3 cellular contexts compared by ENCODE assay signal in the genomic region with DNA sequence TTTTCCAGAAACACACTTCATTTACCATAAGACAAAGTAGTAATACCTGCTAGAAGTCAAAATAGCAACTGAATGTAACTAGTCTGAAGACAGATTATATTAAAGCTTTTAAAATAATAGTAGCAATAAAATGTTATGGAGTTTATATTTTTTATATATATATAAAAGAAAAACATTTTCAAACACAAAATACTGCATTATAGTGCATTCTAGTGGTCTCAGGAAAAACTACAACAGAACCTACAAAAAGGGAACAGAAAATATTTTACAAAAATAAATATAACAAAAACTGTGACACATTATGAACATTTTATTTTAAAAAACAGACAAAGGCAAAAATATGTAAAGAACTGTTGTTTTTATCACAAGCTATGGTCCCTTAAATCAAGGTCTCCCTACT.
TF ChIP-seq lines count a peak whose summit lies in the region.

No MANE protein-coding gene starts in this region.

TF ChIP-seq in HCT116, 20 proteins besides CTCF, POLR2A, EP300 and RAD21:
- TF ChIP-seq EGR1 (IDR thresholded peaks at IDR 0.05; ENCODE audit: low read depth): no peak
- no peak for TF ChIP-seq FOSL1 (IDR thresholded peaks at IDR 0.05; ENCODE audit: low read depth)
- TF ChIP-seq REST (IDR thresholded peaks at IDR 0.05; ENCODE audit: low read depth): no peak
- no peak for TF ChIP-seq SP1 (IDR thresholded peaks at IDR 0.05; ENCODE audit: low read depth)
- no peak for TF ChIP-seq MAX (IDR thresholded peaks at IDR 0.05)
- no peak for TF ChIP-seq JUND (IDR thresholded peaks at IDR 0.05)
- no peak for TF ChIP-seq TCF7L2 (IDR thresholded peaks at IDR 0.05; ENCODE audit: borderline replicate concordance, extremely low read depth, insufficient read depth, insufficient read length)
- no peak for TF ChIP-seq EZH2 (IDR thresholded peaks at IDR 0.05)

TF ChIP-seq in K562, 482 proteins besides CTCF, POLR2A, EP300 and RAD21:
- no peak for TF ChIP-seq ZKSCAN3 (CRISPR knock-in tag; IDR thresholded peaks at IDR 0.05)
- TF ChIP-seq ZNF507 (tag; conservative IDR thresholded peaks at IDR 0.05): 0 out of 2 replicates have a peak, but pooled peaks have one; percentile 8

TF ChIP-seq in liver, 16 proteins besides CTCF, POLR2A, EP300 and RAD21:
- TF ChIP-seq MAX (IDR thresholded peaks at IDR 0.05) (no peak), HNF4G (IDR thresholded peaks at IDR 0.05) (no peak), NR2F2 (IDR thresholded peaks at IDR 0.05) (no peak), HNF4A (conservative IDR thresholded peaks at IDR 0.05) (no peak), RXRA (IDR thresholded peaks at IDR 0.05) (no peak), EGR1 (IDR thresholded peaks at IDR 0.05; ENCODE audit: low read depth in 2 of 2) (no peak)
- TF ChIP-seq, protein P1, sequence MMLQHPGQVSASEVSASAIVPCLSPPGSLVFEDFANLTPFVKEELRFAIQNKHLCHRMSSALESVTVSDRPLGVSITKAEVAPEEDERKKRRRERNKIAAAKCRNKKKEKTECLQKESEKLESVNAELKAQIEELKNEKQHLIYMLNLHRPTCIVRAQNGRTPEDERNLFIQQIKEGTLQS (IDR thresholded peaks at IDR 0.05): no peak
